ENCODE assay signal across 8 cellular contexts in the genomic region with DNA sequence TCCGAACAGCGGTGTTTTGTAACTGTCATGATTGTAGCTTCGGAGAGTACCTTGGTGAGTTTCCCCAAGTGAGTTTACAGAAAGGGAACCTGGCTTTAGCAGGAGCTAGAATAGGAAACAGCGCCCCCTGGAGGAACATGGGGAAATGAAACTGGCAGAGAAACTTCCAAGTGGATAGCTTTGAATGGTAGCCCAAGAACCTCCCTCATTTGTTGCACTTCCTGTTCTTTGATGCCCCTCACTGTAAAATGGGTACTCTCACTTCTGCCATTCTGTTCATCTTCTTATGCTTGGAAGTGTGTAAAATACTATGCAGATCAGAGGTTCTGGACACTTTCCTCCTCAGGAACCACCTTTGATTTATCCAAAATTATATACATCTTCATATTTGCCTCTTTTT. TPM values are rescaled to one million over a fixed set of nuclear protein-coding genes. Genes with fewer than 3 reads are reported as not detected.
DNase-seq lines count a peak whose midpoint lies in the region; FAIRE-seq and TF ChIP-seq lines count a peak whose summit lies in the region.

No MANE protein-coding gene starts in this region.

- TF ChIP-seq CTCF in AG04449 (IDR thresholded peaks at IDR 0.05; ENCODE audit: insufficient read depth, low read length, missing control alignments): peak; percentile 85
- peak; percentile 91 for TF ChIP-seq CTCF in OCI-LY1 (IDR thresholded peaks at IDR 0.05; ENCODE audit: low read length)
- peak; percentile 90 to 96 (median 91) for TF ChIP-seq CTCF in esophagus muscularis mucosa (IDR thresholded peaks at IDR 0.05)
- peak; percentile 80 to 90 (median 85) for TF ChIP-seq CTCF in nephron (IDR thresholded peaks at IDR 0.05; ENCODE audit: unreplicated experiment in 3 of 3)

- H3K36me3 Mint-ChIP-seq in nephron (ENCODE audit: low read depth): no peaks in the 10 kb centered on the region

- peaks cover 7% of the 10 kb centered on the region for H3K27me3 Mint-ChIP-seq in nephron (ENCODE audit: low read depth)

- CTCF ChIA-PET in AG04449 (lab: Yijun Ruan, JAX): interaction anchor here (0.5 to 10.8 kb wide), 35 partner anchors 10 to 822 kb away, joined by 3 to 504 read pairs (median 5); a partner anchor contains a TSS

- no peaks in the 10 kb centered on the region for H4K20me1 ChIP-seq in OCI-LY1 (ENCODE audit: insufficient read depth, low read length)

- no peaks in the 10 kb centered on the region for H3K79me2 ChIP-seq in OCI-LY1 (ENCODE audit: insufficient read depth, low read length)

- H3K9me3 ChIP-seq in OCI-LY1 (ENCODE audit: low read length): no peaks in the 10 kb centered on the region
- H3K9me3 ChIP-seq in esophagus muscularis mucosa: no peaks in the 10 kb centered on the region

- no peak overlapping the region for H2AFZ ChIP-seq in OCI-LY1 (ENCODE audit: low read length)

- peak; percentile 77 for FAIRE-seq in GM18507 (lab: Jason Lieb, UNC)

- H3K9ac ChIP-seq in OCI-LY1 (ENCODE audit: low read length): no peak overlapping the region

- 20% methylated on average over 4 of the region's 4 CpGs for WGBS in esophagus muscularis mucosa

- no peak overlapping the region for H3K27ac Mint-ChIP-seq in nephron

- POLR2A ChIA-PET in AG04449 (lab: Yijun Ruan, JAX): interaction anchor here (0.6 to 0.9 kb wide), 3 partner anchors 15 to 119 kb away, joined by 3 read pairs; no protein-coding TSS in a partner anchor

- intact Hi-C loops in esophagus muscularis mucosa (cut with DNase I): loop anchor here (2.0 to 10.0 kb wide), 2 partner anchors 118 to 826 kb away; no protein-coding TSS in a partner anchor

- no peaks in the 10 kb centered on the region for H3K36me3 ChIP-seq in OCI-LY1 (ENCODE audit: insufficient read depth, low read length)
- H3K36me3 ChIP-seq in esophagus muscularis mucosa: no peaks in the 10 kb centered on the region

- H3F3A ChIP-seq in OCI-LY1 (ENCODE audit: insufficient read depth, low read length): no peaks in the 10 kb centered on the region

- peak; percentile 14 for DNase-seq in AG04449 (ENCODE audit: low read depth, low spot score)
- peak; percentile 38 for DNase-seq in GM18507 (ENCODE audit: extremely low spot score, insufficient read length, low read depth)
- DNase-seq in HS-5 (ENCODE audit: low read depth): peak; percentile 66
- DNase-seq in activated CD8-positive, alpha-beta memory T cell treated with anti-CD3 and anti-CD28 coated beads, Interleukin-2, amount 50 U/mL, for 24 hours (ENCODE audit: extremely low read depth): peak; percentile 36
- DNase-seq in esophagus muscularis mucosa (ENCODE audit: extremely low spot score): no peak
- peak; percentile 10 to 72 (median 40) for DNase-seq in stimulated activated naive CD4-positive, alpha-beta T cell (lab: John Stamatoyannopoulos, UW)

- H3K4me1 Mint-ChIP-seq in nephron: no peaks in the 10 kb centered on the region

- no peak overlapping the region for H3K27ac ChIP-seq in OCI-LY1 (ENCODE audit: low read depth, low read length, poor library complexity, severe bottlenecking)
- H3K27ac ChIP-seq in esophagus muscularis mucosa (replicated peaks in 1 of 4): no peak overlapping the region

- H3K4me3 Mint-ChIP-seq in nephron: no peak overlapping the region

- no peak overlapping the region for H3K4me3 ChIP-seq in AG04449 (ENCODE audit: low read depth, low read length)
- no peak overlapping the region for H3K4me3 ChIP-seq in OCI-LY1 (ENCODE audit: low read depth, low read length, poor library complexity, severe bottlenecking)
- no peak overlapping the region for H3K4me3 ChIP-seq in esophagus muscularis mucosa

- no peaks in the 10 kb centered on the region for H3K9me2 ChIP-seq in OCI-LY1 (ENCODE audit: low read depth, low read length)

- no peaks in the 10 kb centered on the region for H3K27me3 ChIP-seq in OCI-LY1 (ENCODE audit: insufficient read depth, low read length)
- no peaks in the 10 kb centered on the region for H3K27me3 ChIP-seq in esophagus muscularis mucosa

- no peak for TF ChIP-seq POLR2A in esophagus muscularis mucosa (IDR thresholded peaks at IDR 0.05; ENCODE audit: low read depth)

- no peak overlapping the region; the same call in 1 of the 2 replicates for H3K4me2 ChIP-seq in OCI-LY1 (ENCODE audit: low read length)

- H3K4me1 ChIP-seq in OCI-LY1 (ENCODE audit: insufficient read depth, low read length, severe bottlenecking): peaks cover 3% of the 10 kb centered on the region
- peaks cover 0 to 10% (median 2%) of the 10 kb centered on the region in 4 donors for H3K4me1 ChIP-seq in esophagus muscularis mucosa

- no peak for TF ChIP-seq EP300 in esophagus muscularis mucosa (IDR thresholded peaks at IDR 0.05)

- H3K9me3 Mint-ChIP-seq in nephron: no peaks in the 10 kb centered on the region

RNA-seq across cellular contexts. Expression of a gene that starts 36.2 kb away (rescaled TPM):
- total RNA-seq in esophagus muscularis mucosa: 10 to 100 TPM; 10.8 to 17.0 (median 13.5) TPM

RNA-seq across cellular contexts. Expression of a gene that starts 58.9 kb away (rescaled TPM):
- total RNA-seq in esophagus muscularis mucosa: 10 to 100 TPM; 33.6 to 45.1 (median 39.5) TPM
